28 cellular contexts compared by ENCODE assay signal in genomic region chr1:215786997-215787396, GRCh38.
"Had no signal": no experiment of that assay in that cellular context is flagged by ENCODE, and none has a peak within 500 bp of the region (broad histone marks: within the 10 kb centered on the region; RNA-seq: fewer than 3 reads in every experiment).

No MANE protein-coding gene starts in this region.

- DNase-seq: activated B cell treated with CpG ODN at 0.5 μM for 24 hours; activated CD4-positive, alpha-beta memory T cell treated with anti-CD3 and anti-CD28 coated beads for 36 hours; activated CD4-positive, alpha-beta T cell treated with anti-CD3 and anti-CD28 coated beads for 4 hours; activated CD4-positive, alpha-beta T cell treated with anti-CD3 and anti-CD28 coated beads, Interleukin-2, amount 10 ng/mL, durations not matched to agents 24 days and 14 days; activated CD4-positive, alpha-beta T cell treated with anti-CD3 and anti-CD28 coated beads, Interleukin-2, amount 50 U/mL, for 1 hour; activated CD4-positive, alpha-beta T cell treated with anti-CD3 and anti-CD28 coated beads, Interleukin-2, amount 50 U/mL, for 4 hours; activated CD4-positive, CD25-positive, alpha-beta regulatory T cell treated with anti-CD3 and anti-CD28 coated beads, Interleukin-2, amount 50 U/mL, for 72 hours; activated CD8-positive, alpha-beta memory T cell treated with anti-CD3 and anti-CD28 coated beads, Interleukin-2, amount 50 U/mL, for 4 hours; activated CD8-positive, alpha-beta T cell treated with anti-CD3 and anti-CD28 coated beads for 36 hours; activated effector memory CD4-positive, alpha-beta T cell treated with Interleukin-2 at 50 U/mL for 16 hours; activated gamma-delta T cell; activated naive CD4-positive, alpha-beta T cell treated with anti-CD3 and anti-CD28 coated beads, Interleukin-2, amount 10 ng/mL, durations not matched to agents 7 days and 5 days; activated naive CD4-positive, alpha-beta T cell treated with Interleukin-2 at 50 U/mL for 16 hours; activated naive CD8-positive, alpha-beta T cell treated with anti-CD3 and anti-CD28 coated beads, Interleukin-2, amount 10 ng/mL, durations not matched to agents 7 days and 5 days; activated naive CD8-positive, alpha-beta T cell treated with anti-CD3 and anti-CD28 coated beads, Interleukin-2, amount 50 U/mL, for 24 hours; activated T-cell treated with anti-CD3 and anti-CD28 coated beads, Interleukin-2, amount 50 U/mL, for 24 hours; activated T-cell treated with anti-CD3 and anti-CD28 coated beads, Interleukin-2, amount 50 U/mL, for 48 hours; amniotic stem cell; aorta; body of pancreas; brain microvascular endothelial cell; central memory CD4-positive, alpha-beta T cell; T-helper 2 cell; T-helper 9 cell had no signal

- H3K9me3 ChIP-seq: body of pancreas, breast epithelium had no signal

- H3K27ac ChIP-seq: body of pancreas, brain microvascular endothelial cell, breast epithelium, VCaP had no signal

- ATAC-seq: activated CD8-positive, alpha-beta T cell treated with anti-CD3 and anti-CD28 coated beads for 36 hours; activated naive CD8-positive, alpha-beta T cell treated with anti-CD3 and anti-CD28 coated beads, Interleukin-2, amount 50 U/mL, for 24 hours; body of pancreas had no signal

- H3K36me3 ChIP-seq: brain microvascular endothelial cell, breast epithelium had no signal

- H3K4me3 ChIP-seq: body of pancreas, breast epithelium had no signal

- H3K4me1 ChIP-seq: body of pancreas, breast epithelium had no signal

- FAIRE-seq: astrocyte, TTC549 had no signal

- H3K27me3 ChIP-seq: body of pancreas, brain microvascular endothelial cell, breast epithelium had no signal
